ENCODE assay signal across 15 cellular contexts in the genomic region with DNA sequence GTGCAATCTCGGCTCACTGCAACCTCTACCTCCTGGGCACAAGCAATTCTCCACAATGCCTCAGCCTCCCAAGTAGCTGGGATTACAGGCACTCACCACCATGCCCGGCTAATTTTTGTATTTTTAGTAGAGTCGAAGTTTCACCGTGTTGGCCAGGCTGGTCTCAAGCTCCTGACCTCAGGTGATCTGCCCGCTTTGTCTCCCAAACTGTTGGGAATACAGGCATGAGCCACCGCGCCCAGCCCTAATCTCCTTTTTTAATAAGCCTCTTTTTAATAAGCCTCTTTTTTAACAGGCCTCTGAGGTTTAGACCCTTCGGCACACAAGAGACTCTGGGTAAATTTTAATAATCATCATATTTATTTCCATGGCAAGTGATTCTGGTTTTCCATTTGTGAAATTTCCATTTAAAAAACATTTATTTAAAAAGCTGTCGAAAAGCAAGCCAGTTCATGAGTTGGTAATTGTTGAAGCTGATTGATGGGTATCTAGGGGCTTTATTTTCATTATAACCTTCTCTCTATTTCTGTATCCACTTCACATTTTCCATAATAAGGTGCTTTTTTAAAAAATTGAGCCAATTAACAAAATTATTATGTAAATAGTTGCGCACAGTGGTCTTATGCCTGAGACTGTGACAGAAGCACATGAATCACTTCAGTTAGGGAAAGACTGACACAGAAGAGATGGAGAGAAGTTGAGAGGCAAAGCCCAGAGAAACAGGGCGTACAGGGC. TPM values are rescaled to one million over a fixed set of nuclear protein-coding genes. Genes with fewer than 3 reads are reported as not detected.
A peak's percentile ranks its signal among the peaks of the same experiment; 100 is the strongest.
DNase-seq lines count a peak whose midpoint lies in the region; ATAC-seq and TF ChIP-seq lines count a peak whose summit lies in the region.
"Had no signal": no experiment of that assay in that cellular context is flagged by ENCODE, and none has a peak within 500 bp of the region (broad histone marks: within the 10 kb centered on the region; RNA-seq: fewer than 3 reads in every experiment).

No MANE protein-coding gene starts in this region.

- H3K36me3 ChIP-seq in CD4-positive, alpha-beta memory T cell (ENCODE audit: insufficient read depth, low read length): peaks cover 11% of the 10 kb centered on the region
- H3K36me3 ChIP-seq in mesendoderm (ENCODE audit: control insufficient read depth, insufficient read depth, low read length): no peaks in the 10 kb centered on the region
- H3K36me3 ChIP-seq in thyroid gland: no peaks in the 10 kb centered on the region
- no peaks in the 10 kb centered on the region for H3K36me3 ChIP-seq in right lobe of liver
- H3K36me3 ChIP-seq: neural progenitor cell, right atrium auricular region had no signal

- no peaks in the 10 kb centered on the region for H3K9me3 ChIP-seq in CD4-positive, alpha-beta memory T cell (ENCODE audit: control insufficient read depth in 1 of 2, low read length in 2 of 2)
- H3K9me3 ChIP-seq in thyroid gland: no peaks in the 10 kb centered on the region
- H3K9me3 ChIP-seq in right lobe of liver: no peaks in the 10 kb centered on the region
- H3K9me3 ChIP-seq: right atrium auricular region had no signal

- peak overlapping the region; percentile 88 to 99 (median 96) for H3K27ac Mint-ChIP-seq in CD4-positive, alpha-beta memory T cell
- H3K27ac Mint-ChIP-seq in HFFc6 (peak overlapping the region; percentile 74), naive B cell (peak overlapping the region; percentile 52 to 98 (median 95))
- H3K27ac Mint-ChIP-seq in activated T-helper 17 cell treated with anti-CD3 and anti-CD28 coated beads, Interleukin-2, amount 50 U/mL, for 72 hours: peak overlapping the region; percentile 90
- H3K27ac Mint-ChIP-seq: H9, neural progenitor cell had no signal

- H3K36me3 Mint-ChIP-seq in CD4-positive, alpha-beta memory T cell: peaks cover 8 to 33% of the 10 kb centered on the region in 2 donors
- H3K36me3 Mint-ChIP-seq in HFFc6 (ENCODE audit: low read depth) (peaks cover 22% of the 10 kb centered on the region), naive B cell (peaks cover 30 to 38% of the 10 kb centered on the region in 2 donors)
- peaks cover 95% of the 10 kb centered on the region for H3K36me3 Mint-ChIP-seq in activated T-helper 17 cell treated with anti-CD3 and anti-CD28 coated beads, Interleukin-2, amount 50 U/mL, for 72 hours (ENCODE audit: low read depth)
- H3K36me3 Mint-ChIP-seq: neural progenitor cell had no signal

- H3K23ac ChIP-seq in mesendoderm (ENCODE audit: low read length): no peak overlapping the region

- no peak overlapping the region for H2BK5ac ChIP-seq in mesendoderm (ENCODE audit: low read length)

- DNase-seq in CD4-positive, alpha-beta memory T cell: no peak
- no peak for DNase-seq in HFFc6
- DNase-seq in naive B cell: no peak
- no peak for DNase-seq in mesendoderm
- DNase-seq in thyroid gland: no peak
- DNase-seq in right lobe of liver: no peak
- DNase-seq: H9; NCI-H2081; NCI-H774; stimulated activated CD4-positive, alpha-beta T cell treated with anti-CD3 and anti-CD28 coated beads, Interleukin-2, amount 100 ng/mL, for 48 hours had no signal

- CTCF ChIA-PET in CD4-positive, alpha-beta memory T cell (lab: Charles Lee; ENCODE audit: partially characterized antibody): interaction anchor here (0.7 to 2.4 kb wide), 5 partner anchors 11 to 176 kb away, joined by 3 to 11 read pairs (median 3); partner anchors contain the start of gene POU2F2

- H3K27me3 Mint-ChIP-seq in CD4-positive, alpha-beta memory T cell: no peaks in the 10 kb centered on the region
- no peaks in the 10 kb centered on the region for H3K27me3 Mint-ChIP-seq in HFFc6 (ENCODE audit: insufficient read depth)
- no peaks in the 10 kb centered on the region for H3K27me3 Mint-ChIP-seq in activated T-helper 17 cell treated with anti-CD3 and anti-CD28 coated beads, Interleukin-2, amount 50 U/mL, for 72 hours
- no peaks in the 10 kb centered on the region for H3K27me3 Mint-ChIP-seq in naive B cell

- H3K79me1 ChIP-seq in mesendoderm (ENCODE audit: low read length): no peaks in the 10 kb centered on the region

- H2BK120ac ChIP-seq in mesendoderm (ENCODE audit: low read depth, low read length): no peak overlapping the region

- no peaks in the 10 kb centered on the region for H3K9me3 Mint-ChIP-seq in CD4-positive, alpha-beta memory T cell
- H3K9me3 Mint-ChIP-seq in HFFc6 (no peaks in the 10 kb centered on the region), naive B cell (no peaks in the 10 kb centered on the region)
- H3K9me3 Mint-ChIP-seq in activated T-helper 17 cell treated with anti-CD3 and anti-CD28 coated beads, Interleukin-2, amount 50 U/mL, for 72 hours: no peaks in the 10 kb centered on the region
- H3K9me3 Mint-ChIP-seq: H9 had no signal

- intact Hi-C loops in CD4-positive, alpha-beta memory T cell (cut with micrococcal nuclease): loop anchor here (1.0 kb wide), 1 partner anchor 12 kb away; the partner anchor contains the start of gene POU2F2
- intact Hi-C loops in thyroid gland (cut with DNase I) (no loop called here), right lobe of liver (cut with DNase I) (loop anchor here in 1 of 2 donors (10.0 kb wide), 1 partner anchor 284 kb away; no protein-coding TSS in a partner anchor)

- POLR2A ChIA-PET in CD4-positive, alpha-beta memory T cell (lab: Charles Lee; ENCODE audit: partially characterized antibody): interaction anchor here (1.4 to 5.9 kb wide), 3 partner anchors 12 to 182 kb away, joined by 3 to 58 read pairs (median 4); partner anchors contain the start of genes PAFAH1B3, POU2F2 and PRR19

- no peaks in the 10 kb centered on the region for H3K27me3 ChIP-seq in CD4-positive, alpha-beta memory T cell (ENCODE audit: insufficient read depth, low read length)
- H3K27me3 ChIP-seq in mesendoderm (ENCODE audit: insufficient read depth, low read length, poor library complexity) (no peaks in the 10 kb centered on the region), thyroid gland (no peaks in the 10 kb centered on the region), right lobe of liver (no peaks in the 10 kb centered on the region)
- H3K27me3 ChIP-seq: neural progenitor cell had no signal

- no peaks in the 10 kb centered on the region for H3K79me2 ChIP-seq in mesendoderm (ENCODE audit: control insufficient read depth, insufficient read depth, low read length)

- H3K9ac ChIP-seq in mesendoderm (ENCODE audit: low read length): no peak overlapping the region
- H3K9ac ChIP-seq: neural progenitor cell had no signal

- H3K27ac ChIP-seq in CD4-positive, alpha-beta memory T cell (ENCODE audit: low read depth, low read length): peak overlapping the region; percentile 83
- no peak overlapping the region for H3K27ac ChIP-seq in mesendoderm (ENCODE audit: low read depth, low read length)
- H3K27ac ChIP-seq in thyroid gland: no peak overlapping the region
- H3K27ac ChIP-seq in right lobe of liver: no peak overlapping the region
- H3K27ac ChIP-seq: neural progenitor cell, right atrium auricular region had no signal

- H3K4me3 Mint-ChIP-seq in CD4-positive, alpha-beta memory T cell: peak overlapping the region in 5 of 8 donors; percentile 58 to 84 (median 72)
- H3K4me3 Mint-ChIP-seq in HFFc6 (peak overlapping the region; percentile 45; the same call in 1 of the 2 replicates), naive B cell (peak overlapping the region; percentile 32 to 93 (median 86))
- peak overlapping the region; percentile 83 for H3K4me3 Mint-ChIP-seq in activated T-helper 17 cell treated with anti-CD3 and anti-CD28 coated beads, Interleukin-2, amount 50 U/mL, for 72 hours
- H3K4me3 Mint-ChIP-seq: brain, H9, neural progenitor cell had no signal

- peaks cover 48% of the 10 kb centered on the region for H3K4me1 ChIP-seq in CD4-positive, alpha-beta memory T cell (ENCODE audit: insufficient read depth, low read length)
- H3K4me1 ChIP-seq in mesendoderm (ENCODE audit: control insufficient read depth, low read depth, low read length) (peaks cover 2% of the 10 kb centered on the region), thyroid gland (no peaks in the 10 kb centered on the region), right lobe of liver (no peaks in the 10 kb centered on the region)
- H3K4me1 ChIP-seq: neural progenitor cell had no signal

- WGBS in mesendoderm (ENCODE audit: extremely low coverage, insufficient coverage, low lambda C conversion rate): no CpG with 5 or more reads among the region's 11 CpGs
- 87% methylated on average over 11 of the region's 11 CpGs for WGBS in thyroid gland, 2 donors
- WGBS in right lobe of liver (ENCODE audit: insufficient coverage, low coverage, low lambda C conversion rate, missing lambda C conversion rate): 64% methylated on average over 11 of the region's 11 CpGs

- peaks cover 33 to 63% (median 47%) of the 10 kb centered on the region in 4 donors for H3K4me1 Mint-ChIP-seq in CD4-positive, alpha-beta memory T cell
- H3K4me1 Mint-ChIP-seq in HFFc6 (ENCODE audit: low read depth): peaks cover 56% of the 10 kb centered on the region
- peaks cover 35% of the 10 kb centered on the region for H3K4me1 Mint-ChIP-seq in activated T-helper 17 cell treated with anti-CD3 and anti-CD28 coated beads, Interleukin-2, amount 50 U/mL, for 72 hours
- peaks cover 78 to 99% (median 94%) of the 10 kb centered on the region in 3 donors for H3K4me1 Mint-ChIP-seq in naive B cell
- H3K4me1 Mint-ChIP-seq: neural progenitor cell had no signal

- no peak overlapping the region for H3K56ac ChIP-seq in mesendoderm (ENCODE audit: low read length)

- TF ChIP-seq POLR2A in thyroid gland (IDR thresholded peaks at IDR 0.05) (no peak), right lobe of liver (IDR thresholded peaks at IDR 0.05) (no peak)

- H4K8ac ChIP-seq in mesendoderm (ENCODE audit: low read depth, low read length): no peak overlapping the region

- H3K4me3 ChIP-seq in CD4-positive, alpha-beta memory T cell (ENCODE audit: low read length in 2 of 2): no peak overlapping the region
- H3K4me3 ChIP-seq in mesendoderm (ENCODE audit: low read length): no peak overlapping the region
- H3K4me3 ChIP-seq in thyroid gland (replicated peaks in 1 of 3): no peak overlapping the region
- H3K4me3 ChIP-seq in right lobe of liver: no peak overlapping the region
- H3K4me3 ChIP-seq: neural progenitor cell, right atrium auricular region had no signal

- TF ChIP-seq CTCF in HFFc6 (IDR thresholded peaks at IDR 0.05) (no peak), thyroid gland (IDR thresholded peaks at IDR 0.05) (no peak), right lobe of liver (IDR thresholded peaks at IDR 0.05) (no peak)

- ATAC-seq in activated T-helper 17 cell treated with anti-CD3 and anti-CD28 coated beads, Interleukin-2, amount 50 U/mL, for 72 hours (replicated peaks): no peak
- ATAC-seq in naive B cell (ENCODE audit: low read depth in 2 of 2) (no peak), right lobe of liver (no peak)
- ATAC-seq: Right ventricle myocardium inferior had no signal

- H3K18ac ChIP-seq in mesendoderm (ENCODE audit: low read length): no peak overlapping the region

- H4K5ac ChIP-seq in mesendoderm (ENCODE audit: low read length): no peak overlapping the region

- no peak overlapping the region for H2BK15ac ChIP-seq in mesendoderm (replicated peaks; ENCODE audit: low read depth)

- no peak overlapping the region for H3K4ac ChIP-seq in mesendoderm (ENCODE audit: low read depth, low read length)

- no peak overlapping the region for H2AK5ac ChIP-seq in mesendoderm (ENCODE audit: low read length)

- H3K4me2 ChIP-seq in mesendoderm (ENCODE audit: low read length): no peak overlapping the region
- H3K4me2 ChIP-seq: neural progenitor cell had no signal

RNA-seq across cellular contexts. Expression of gene POU2F2, which starts 11.8 kb away (rescaled TPM):
- 10 to 100 TPM; 68.5 to 69.3 TPM for total RNA-seq in CD4-positive, alpha-beta memory T cell
- 10 to 100 TPM in 1 of 2 donors, 1 to 10 TPM in 1; 3.1 to 22.7 TPM for polyA plus RNA-seq in CD4-positive, alpha-beta memory T cell
- 10 to 100 TPM in 1 of 6 experiments, 1 to 10 TPM in 5; 6.4 to 11.0 (median 7.8) TPM for total RNA-seq in HFFc6 (2021; fragmentation: NEBNext Ultra II Directional; extraction: Animal tissue kit (Norgen Biotek cat#: 25700))
- 10 to 100 TPM; 33.1 to 95.9 TPM for total RNA-seq in activated T-helper 17 cell treated with anti-CD3 and anti-CD28 coated beads, Interleukin-2, amount 50 U/mL, for 72 hours
- polyA plus RNA-seq in naive B cell (ENCODE audit: low read depth in 6 of 6): 10 to 100 TPM; 16.5 to 96.9 (median 24.0) TPM
- polyA plus RNA-seq in mesendoderm (2013, experiment 1 of 2): 4.6 TPM
- polyA plus RNA-seq in mesendoderm (2013, experiment 2 of 2): 5.5 TPM
- total RNA-seq in thyroid gland (under 1 TPM; 0.11 to 0.49 (median 0.15) TPM), right lobe of liver (1 to 10 TPM in 3 of 6 experiments, under 1 TPM in 3; 0.18 to 3.0 (median 1.00) TPM)

RNA-seq across cellular contexts. Expression of gene ZNF574, which starts 44.5 kb away (rescaled TPM):
- total RNA-seq in CD4-positive, alpha-beta memory T cell: 10 to 100 TPM; 25.1 to 26.0 TPM
- polyA plus RNA-seq in CD4-positive, alpha-beta memory T cell: 10 to 100 TPM; 14.8 to 24.6 TPM
- total RNA-seq in HFFc6 (2021; fragmentation: NEBNext Ultra II Directional; extraction: Animal tissue kit (Norgen Biotek cat#: 25700)): 10 to 100 TPM; 14.0 to 16.5 (median 15.1) TPM
- 10 to 100 TPM; 12.1 to 12.5 TPM for total RNA-seq in activated T-helper 17 cell treated with anti-CD3 and anti-CD28 coated beads, Interleukin-2, amount 50 U/mL, for 72 hours
- polyA plus RNA-seq in naive B cell (ENCODE audit: low read depth in 6 of 6): 10 to 100 TPM in 5 of 6 donors, 1 to 10 TPM in 1; 6.0 to 27.0 (median 12.2) TPM
- polyA plus RNA-seq in mesendoderm (2013, experiment 1 of 2): 14.4 TPM
- polyA plus RNA-seq in mesendoderm (2013, experiment 2 of 2): 14.1 TPM
- total RNA-seq in thyroid gland (10 to 100 TPM; 16.0 to 22.8 (median 21.1) TPM), right lobe of liver (1 to 10 TPM; 4.3 to 5.8 (median 4.7) TPM)

RNA-seq across cellular contexts. Expression of gene GRIK5, which starts 50.4 kb away (rescaled TPM):
- under 1 TPM; 0.12 to 0.17 TPM for total RNA-seq in CD4-positive, alpha-beta memory T cell
- not detected for polyA plus RNA-seq in CD4-positive, alpha-beta memory T cell
- total RNA-seq in HFFc6 (2021; fragmentation: NEBNext Ultra II Directional; extraction: Animal tissue kit (Norgen Biotek cat#: 25700)): under 1 TPM in 5 of 6 experiments, not detected in 1; 0.07 to 0.19 (median 0.13) TPM
- 1 to 10 TPM in 1 of 2 donors, under 1 TPM in 1; 0.37 to 1.7 TPM for total RNA-seq in activated T-helper 17 cell treated with anti-CD3 and anti-CD28 coated beads, Interleukin-2, amount 50 U/mL, for 72 hours
- polyA plus RNA-seq in naive B cell (ENCODE audit: low read depth in 6 of 6): not detected
- polyA plus RNA-seq in mesendoderm (2013, experiment 1 of 2): 13.3 TPM
- polyA plus RNA-seq in mesendoderm (2013, experiment 2 of 2): 12.9 TPM
- total RNA-seq in thyroid gland: 10 to 100 TPM; 12.0 to 24.2 (median 20.1) TPM
- total RNA-seq in right lobe of liver: under 1 TPM in 4 of 6 experiments, not detected in 2; 0.15 to 0.42 (median 0.17) TPM

Comparison
In these comparisons a context has a peak if more than half of its experiments do, and no peak if none do; other contexts are left out.
1. RNA of gene GRIK5, which starts 50.4 kb away (total RNA-seq): 12.0 to 24.2 TPM in thyroid gland; 0.37 to 1.7 TPM in activated T-helper 17 cell treated with anti-CD3 and anti-CD28 coated beads, Interleukin-2, amount 50 U/mL, for 72 hours, 0.12 to 0.17 TPM in CD4-positive, alpha-beta memory T cell, 0.15 to 0.42 TPM in right lobe of liver and 0.07 to 0.19 TPM in HFFc6; every median in the first group is over 4 times any median in the second.
2. Peak in every context shown above with its lines, with median percentiles within 50 percentile points of each other: H3K27ac Mint-ChIP-seq and H3K4me3 Mint-ChIP-seq.